ENCODE assay signal across 8 cellular contexts in the genomic region with DNA sequence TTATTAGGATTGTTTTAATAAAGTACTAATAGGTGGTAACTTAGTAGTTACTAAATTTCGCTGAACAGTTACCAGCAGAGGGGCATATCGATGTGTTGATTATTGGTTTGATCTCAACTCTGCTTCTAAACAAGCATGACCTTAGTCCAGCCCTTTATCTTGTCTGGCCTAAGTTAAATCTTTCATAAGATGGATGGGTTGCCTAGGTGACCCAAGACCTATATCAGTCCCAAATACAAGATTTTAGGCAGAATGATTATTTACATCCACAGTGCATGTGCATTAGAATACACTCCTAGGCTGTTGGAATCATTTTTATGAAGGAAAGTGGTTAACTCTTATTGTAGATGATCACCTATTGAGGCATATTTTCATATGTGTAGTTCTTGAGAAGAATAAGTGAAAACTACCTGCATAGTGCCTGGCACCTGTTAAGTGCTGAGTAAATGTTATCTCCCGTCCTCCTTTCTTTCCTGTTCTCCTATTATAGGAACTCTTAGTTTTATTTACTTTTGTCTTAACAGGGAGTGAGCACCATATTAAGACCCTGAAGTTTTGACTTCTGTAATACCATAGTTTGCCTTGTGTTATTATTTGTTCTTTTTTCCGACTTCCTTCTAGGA. TPM values are rescaled to one million over a fixed set of nuclear protein-coding genes. Genes with fewer than 3 reads are reported as not detected.
DNase-seq lines count a peak whose midpoint lies in the region; ATAC-seq and TF ChIP-seq lines count a peak whose summit lies in the region.

No MANE protein-coding gene starts in this region.

- H3K4me3 Mint-ChIP-seq in activated CD4-positive, alpha-beta T cell treated with anti-CD3 and anti-CD28 coated beads for 36 hours: peak overlapping the region; percentile 94
- peak overlapping the region; percentile 95 for H3K4me3 Mint-ChIP-seq in activated B cell treated with CpG ODN at 0.5 μM for 24 hours

- H3K9ac ChIP-seq in iPS-20b (ENCODE audit: low read depth, low read length): peak overlapping the region; percentile 93; the same call in 1 of the 2 replicates

- H3K27ac Mint-ChIP-seq in activated CD4-positive, alpha-beta T cell treated with anti-CD3 and anti-CD28 coated beads for 36 hours: peak overlapping the region; percentile 96
- peak overlapping the region; percentile 88 for H3K27ac Mint-ChIP-seq in activated B cell treated with CpG ODN at 0.5 μM for 24 hours

- no peaks in the 10 kb centered on the region for H3K9me3 Mint-ChIP-seq in activated CD4-positive, alpha-beta T cell treated with anti-CD3 and anti-CD28 coated beads for 36 hours (ENCODE audit: low read depth)
- H3K9me3 Mint-ChIP-seq in activated B cell treated with CpG ODN at 0.5 μM for 24 hours: no peaks in the 10 kb centered on the region

- H3K36me3 ChIP-seq in iPS-20b (ENCODE audit: insufficient read depth, low read depth, low read length): no peaks in the 10 kb centered on the region

- H3K27me3 Mint-ChIP-seq in activated CD4-positive, alpha-beta T cell treated with anti-CD3 and anti-CD28 coated beads for 36 hours: no peaks in the 10 kb centered on the region
- H3K27me3 Mint-ChIP-seq in activated B cell treated with CpG ODN at 0.5 μM for 24 hours: no peaks in the 10 kb centered on the region

- ATAC-seq in activated CD4-positive, alpha-beta T cell treated with anti-CD3 and anti-CD28 coated beads for 36 hours: no peak
- no peak for ATAC-seq in activated B cell treated with CpG ODN at 0.5 μM for 24 hours (ENCODE audit: low read depth)
- no peak for ATAC-seq in HG02973 (IDR thresholded peaks at IDR 0.05; ENCODE audit: unreplicated experiment)

- no peak for TF ChIP-seq CTCF in activated B cell treated with CpG ODN at 0.5 μM for 24 hours (IDR thresholded peaks at IDR 0.05)

- H3K4me3 ChIP-seq in iPS-20b (ENCODE audit: low read length): peak overlapping the region; percentile 93

- intact Hi-C loops in activated CD4-positive, alpha-beta T cell treated with anti-CD3 and anti-CD28 coated beads for 36 hours (cut with DNase I, micrococcal nuclease): loop anchor here in 1 of 2 experiments (1.0 kb wide), 1 partner anchor 8 kb away; no protein-coding TSS in a partner anchor
- intact Hi-C loops in activated B cell treated with CpG ODN at 0.5 μM for 24 hours (cut with micrococcal nuclease): no loop called here

- H3K4me1 ChIP-seq in iPS-20b (ENCODE audit: insufficient read depth, low read length): peaks cover 11% of the 10 kb centered on the region; the same call in 1 of the 2 replicates

- no peak overlapping the region for H3K27ac ChIP-seq in iPS-20b (ENCODE audit: low read length)

- peaks cover 49% of the 10 kb centered on the region for H3K4me1 Mint-ChIP-seq in activated CD4-positive, alpha-beta T cell treated with anti-CD3 and anti-CD28 coated beads for 36 hours
- H3K4me1 Mint-ChIP-seq in activated B cell treated with CpG ODN at 0.5 μM for 24 hours: peaks cover 23% of the 10 kb centered on the region

- H3K9me3 ChIP-seq in iPS-20b (ENCODE audit: insufficient read depth, low read depth, low read length): no peaks in the 10 kb centered on the region

- CTCF ChIA-PET in activated CD4-positive, alpha-beta T cell treated with anti-CD3 and anti-CD28 coated beads for 36 hours (lab: Charles Lee): interaction anchor here (0.7 to 1.6 kb wide), 3 partner anchors 12 to 17 kb away, joined by 3 to 5 read pairs (median 4); no protein-coding TSS in a partner anchor
- CTCF ChIA-PET in activated B cell treated with CpG ODN at 0.5 μM for 24 hours (lab: Charles Lee): no interaction called here

- peaks cover 9% of the 10 kb centered on the region for H3K36me3 Mint-ChIP-seq in activated CD4-positive, alpha-beta T cell treated with anti-CD3 and anti-CD28 coated beads for 36 hours (ENCODE audit: low read depth)
- H3K36me3 Mint-ChIP-seq in activated B cell treated with CpG ODN at 0.5 μM for 24 hours (ENCODE audit: low read depth): peaks cover 2% of the 10 kb centered on the region

- DNase-seq in activated CD4-positive, alpha-beta T cell treated with anti-CD3 and anti-CD28 coated beads for 36 hours: no peak
- DNase-seq in activated CD4-positive, alpha-beta T cell treated with anti-CD3 and anti-CD28 coated beads, Interleukin-2, amount 50 U/mL, for 4 hours: no peak
- DNase-seq in activated B cell treated with CpG ODN at 0.5 μM for 24 hours (no peak), superior temporal gyrus (ENCODE audit: extremely low spot score) (peak; percentile 29), NCI-H2171 treated with DMSO at 0.1 percent for 48 hours (lab: John Stamatoyannopoulos, UW) (no peak)
- no peak for DNase-seq in activated CD4-positive, alpha-beta T cell treated with anti-CD3 and anti-CD28 coated beads for 1 hour

- peaks cover 42% of the 10 kb centered on the region for H3K27me3 ChIP-seq in iPS-20b (ENCODE audit: insufficient read depth, low read length)

- POLR2A ChIA-PET in activated CD4-positive, alpha-beta T cell treated with anti-CD3 and anti-CD28 coated beads for 36 hours (lab: Charles Lee): no interaction called here
- POLR2A ChIA-PET in activated B cell treated with CpG ODN at 0.5 μM for 24 hours (lab: Charles Lee): no interaction called here

RNA-seq across cellular contexts. Expression of a gene that starts 1.1 kb away (rescaled TPM):
- total RNA-seq in activated CD4-positive, alpha-beta T cell treated with anti-CD3 and anti-CD28 coated beads for 36 hours: 10 to 100 TPM; 18.1 to 20.6 TPM
- 9.0 and 9.3 TPM in 2 replicates for total RNA-seq in activated B cell treated with CpG ODN at 0.5 μM for 24 hours
